In genomic region chr10:21334891-21335696, GRCh38 we compare ENCODE assay signal across 9 cellular contexts.
DNase-seq lines count a peak whose midpoint lies in the region; ATAC-seq, FAIRE-seq and TF ChIP-seq lines count a peak whose summit lies in the region.
"Had no signal": no experiment of that assay in that cellular context is flagged by ENCODE, and none has a peak within 500 bp of the region (broad histone marks: within the 10 kb centered on the region; RNA-seq: fewer than 3 reads in every experiment).

No MANE protein-coding gene starts in this region.

- H3K79me2 ChIP-seq in SK-N-SH (ENCODE audit: insufficient read depth) = no peaks in the 10 kb centered on the region

- FAIRE-seq in pancreas (lab: Jason Lieb, UNC) = no peak
- FAIRE-seq in GM19239 (lab: Jason Lieb, UNC) = no peak

- intact Hi-C loops in pancreas (cut with DNase I) = no loop called here

- H3K27ac ChIP-seq in SK-N-SH (ENCODE audit: low read depth in 2 of 2, low read length in 1 of 2) = peak overlapping the region; percentile 53 to 93; a peak in 3 of 4 replicates
- no peak overlapping the region for H3K27ac ChIP-seq in pancreas

- CTCF ChIA-PET in SK-N-SH (lab: Yijun Ruan, JAX) = interaction anchor here (0.6 to 2.2 kb wide), 3 partner anchors 10 to 489 kb away, joined by 3 to 5 read pairs (median 4); no protein-coding TSS in a partner anchor

- ATAC-seq in pancreas (peak in 3 of 4 donors; percentile 59 to 76 (median 75)), GM21717 (IDR thresholded peaks at IDR 0.05; ENCODE audit: unreplicated experiment) (no peak), HG02571 (IDR thresholded peaks at IDR 0.05; ENCODE audit: unreplicated experiment) (no peak)

- H3K4me3 ChIP-seq in SK-N-SH (ENCODE audit: low read depth in 2 of 2, low read length in 1 of 2) (no peak overlapping the region), fibroblast of the aortic adventitia (ENCODE audit: low read depth, low read length) (no peak overlapping the region), pancreas (no peak overlapping the region)
- H3K4me3 ChIP-seq: tibial nerve had no signal

- POLR2A ChIA-PET in SK-N-SH (lab: Yijun Ruan, JAX) = no interaction called here

- no peaks in the 10 kb centered on the region for H3K36me3 ChIP-seq in SK-N-SH (replicated peaks in 1 of 2; ENCODE audit: control insufficient read depth in 1 of 2, insufficient read depth in 2 of 2, low read length in 1 of 2)
- no peaks in the 10 kb centered on the region for H3K36me3 ChIP-seq in pancreas
- H3K36me3 ChIP-seq: tibial nerve had no signal

- no peaks in the 10 kb centered on the region for H4K20me1 ChIP-seq in SK-N-SH (ENCODE audit: insufficient read depth)

- 30% methylated on average over 14 of the region's 14 CpGs for WGBS in SK-N-SH (ENCODE audit: low lambda C conversion rate)
- WGBS in pancreas, 2 donors = 59 to 65% methylated on average over 14 of the region's 14 CpGs

- no peaks in the 10 kb centered on the region for H3K9me3 ChIP-seq in SK-N-SH
- no peaks in the 10 kb centered on the region for H3K9me3 ChIP-seq in pancreas
- H3K9me3 ChIP-seq: tibial nerve had no signal

- DNase-seq in EH (ENCODE audit: low read depth) = peak; percentile 89
- no peak for DNase-seq in SK-N-SH
- DNase-seq in fibroblast of the aortic adventitia (ENCODE audit: low read depth) = peak; percentile 98
- DNase-seq in pancreas = peak in 1 of 6 donors; percentile 39
- no peak for DNase-seq in GM19239 (ENCODE audit: insufficient read length, low spot score)
- no peak for DNase-seq in MV-4-11 (lab: John Stamatoyannopoulos, UW)

- no peaks in the 10 kb centered on the region for H3K9me2 ChIP-seq in SK-N-SH

- peaks cover 5 to 30% of the 10 kb centered on the region in 2 experiments; a peak in 3 of 4 replicates for H3K4me1 ChIP-seq in SK-N-SH (ENCODE audit: control insufficient read depth in 1 of 2, insufficient read depth in 2 of 2, low read depth in 1 of 2, low read length in 1 of 2)
- no peaks in the 10 kb centered on the region for H3K4me1 ChIP-seq in pancreas

- peaks cover 26% of the 10 kb centered on the region for H3F3A ChIP-seq in SK-N-SH (replicated peaks; ENCODE audit: insufficient read depth)

- no peak for TF ChIP-seq RAD21 in SK-N-SH (IDR thresholded peaks at IDR 0.05; ENCODE audit: low read length)

- H2AFZ ChIP-seq in SK-N-SH (ENCODE audit: low read depth) = no peak overlapping the region

- H3K27me3 ChIP-seq in SK-N-SH (ENCODE audit: insufficient read depth) = no peaks in the 10 kb centered on the region
- no peaks in the 10 kb centered on the region for H3K27me3 ChIP-seq in pancreas
- H3K27me3 ChIP-seq: tibial nerve had no signal

- peak overlapping the region; percentile 61 for H3K4me2 ChIP-seq in SK-N-SH

- H3K9ac ChIP-seq in SK-N-SH = peak overlapping the region; percentile 43; the same call in 1 of the 2 replicates

- TF ChIP-seq CTCF in SK-N-SH (IDR thresholded peaks at IDR 0.05) (no peak), fibroblast of the aortic adventitia (IDR thresholded peaks at IDR 0.05; ENCODE audit: insufficient read depth, low read length) (no peak), pancreas (IDR thresholded peaks at IDR 0.05) (no peak)

- peak in 1 of 2 experiments; percentile 90; a peak in 2 of 4 replicates for TF ChIP-seq EP300 in SK-N-SH (IDR thresholded peaks at IDR 0.05; ENCODE audit: borderline replicate concordance in 1 of 2, low read depth in 1 of 2, low read length in 1 of 2)

TF ChIP-seq in SK-N-SH, 30 proteins besides CTCF, POLR2A, EP300 and RAD21 (continues in another document):
- TF ChIP-seq TAF1 (IDR thresholded peaks at IDR 0.05; ENCODE audit: borderline replicate concordance, low read depth, low read length) = no peak
- TF ChIP-seq GATA2 (CRISPR knock-in tag; IDR thresholded peaks at IDR 0.05) = no peak
- TF ChIP-seq POLR2AphosphoS5 (IDR thresholded peaks at IDR 0.05; ENCODE audit: low read depth, low read length) = peak; percentile 60; the same call in 1 of the 2 replicates
- TF ChIP-seq USF2 (IDR thresholded peaks at IDR 0.05; ENCODE audit: borderline replicate concordance, low read depth, low read length) = no peak
- no peak for TF ChIP-seq IRF3 (IDR thresholded peaks at IDR 0.05; ENCODE audit: low read depth, low read length)
- TF ChIP-seq GABPA (IDR thresholded peaks at IDR 0.05; ENCODE audit: low read depth) = no peak; the same call in 1 of the 2 replicates
- TF ChIP-seq MEF2A (IDR thresholded peaks at IDR 0.05; ENCODE audit: borderline replicate concordance, low read depth) = peak; percentile 70; the same call in 1 of the 2 replicates
- TF ChIP-seq SMC3 (IDR thresholded peaks at IDR 0.05; ENCODE audit: low read depth, low read length) = no peak
- 0 out of 2 replicates have a peak, but pooled peaks have one; percentile 24 for TF ChIP-seq RCOR1 (IDR thresholded peaks at IDR 0.05; ENCODE audit: low read length)
- TF ChIP-seq RXRA (IDR thresholded peaks at IDR 0.05; ENCODE audit: borderline replicate concordance, low read depth) = peak; percentile 77
- no peak for TF ChIP-seq MXI1 (IDR thresholded peaks at IDR 0.05; ENCODE audit: low read depth, low read length)
- TF ChIP-seq TEAD4 (IDR thresholded peaks at IDR 0.05; ENCODE audit: borderline replicate concordance, insufficient read depth) = peak; percentile 82
- peak; percentile 75; the same call in 1 of the 2 replicates for TF ChIP-seq MAX (IDR thresholded peaks at IDR 0.05; ENCODE audit: low read depth)
- TF ChIP-seq EZH2phosphoT487 (IDR thresholded peaks at IDR 0.05; ENCODE audit: borderline replicate concordance, low read depth) = no peak
- peak; percentile 94 for TF ChIP-seq JUND (IDR thresholded peaks at IDR 0.05)
- TF ChIP-seq REST (IDR thresholded peaks at IDR 0.05; ENCODE audit: low read depth, low read length) = no peak
- TF ChIP-seq FOXM1 (IDR thresholded peaks at IDR 0.05; ENCODE audit: low read depth) = no peak
- TF ChIP-seq ZBTB33 (IDR thresholded peaks at IDR 0.05; ENCODE audit: borderline replicate concordance, low read depth) = no peak
- no peak for TF ChIP-seq CHD2 (IDR thresholded peaks at IDR 0.05; ENCODE audit: low read length, partially characterized antibody)
- TF ChIP-seq RFX5 (IDR thresholded peaks at IDR 0.05; ENCODE audit: low read length) = no peak

Comparison
In these comparisons a context has a peak if more than half of its experiments do, and no peak if none do; other contexts are left out.
1. DNase-seq: peak in EH (single experiment) and fibroblast of the aortic adventitia (single experiment); none in SK-N-SH (single experiment), GM19239 (single experiment) and MV-4-11 (single experiment).
2. H3K27ac ChIP-seq: peak in SK-N-SH (2 of 2); none in pancreas (0 of 4).
3. ATAC-seq: peak in pancreas (3 of 4); none in GM21717 (single experiment) and HG02571 (single experiment).